ENCODE assay signal across 8 cellular contexts in the genomic region with DNA sequence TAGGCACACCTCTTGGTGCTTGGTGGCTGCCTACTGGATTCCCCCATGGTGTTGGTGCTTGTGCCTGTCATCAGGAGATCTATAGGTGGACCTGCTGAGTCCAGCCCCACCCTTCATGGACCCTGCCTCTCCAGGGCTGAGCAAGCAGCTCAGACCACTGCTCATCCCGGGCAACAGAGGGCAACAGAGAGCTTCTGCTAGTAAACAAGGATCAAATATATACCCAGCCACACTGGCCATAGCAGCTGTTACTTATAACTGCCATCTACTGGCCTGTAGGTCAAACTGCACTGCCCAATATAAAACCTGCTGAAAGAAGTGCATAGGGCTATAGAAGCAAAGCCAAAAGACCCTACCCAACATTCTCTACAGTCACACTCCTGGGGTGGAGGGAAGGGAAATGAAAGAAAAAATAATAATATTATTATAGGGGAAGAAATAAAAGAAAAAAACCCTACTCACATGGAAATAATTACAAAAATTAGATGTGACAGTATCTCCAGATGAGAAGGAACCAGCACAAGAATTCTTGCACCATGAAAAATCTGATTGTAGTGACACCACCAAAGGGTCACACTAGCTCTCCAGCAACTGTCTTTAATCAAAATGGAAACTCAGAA. TPM values are rescaled to one million over a fixed set of nuclear protein-coding genes. Genes with fewer than 3 reads are reported as not detected.
A peak's percentile ranks its signal among the peaks of the same experiment; 100 is the strongest.
DNase-seq lines count a peak whose midpoint lies in the region; TF ChIP-seq lines count a peak whose summit lies in the region.

No MANE protein-coding gene starts in this region.

- H3K79me2 ChIP-seq in Karpas-422 (ENCODE audit: low read length): no peaks in the 10 kb centered on the region

- no peak overlapping the region for H3K4me3 ChIP-seq in GM12875 (ENCODE audit: low read depth, low read length)
- H3K4me3 ChIP-seq in Karpas-422 (ENCODE audit: low read length): no peak overlapping the region

- no peaks in the 10 kb centered on the region for H3K4me1 ChIP-seq in Karpas-422 (ENCODE audit: low read length)

- no peak overlapping the region for H3K27ac Mint-ChIP-seq in brain

- H3K36me3 Mint-ChIP-seq in brain: no peaks in the 10 kb centered on the region

- H3K27ac ChIP-seq in Karpas-422 (ENCODE audit: low read length): no peak overlapping the region

- no peak overlapping the region for H3K4me2 ChIP-seq in Karpas-422 (ENCODE audit: low read depth, low read length, poor library complexity, severe bottlenecking)

- no peaks in the 10 kb centered on the region for H3K9me3 ChIP-seq in Karpas-422 (ENCODE audit: low read length)

- H3K36me3 ChIP-seq in Karpas-422 (ENCODE audit: insufficient read depth, low read length): no peaks in the 10 kb centered on the region

- H3K27me3 Mint-ChIP-seq in brain: peaks cover 23% of the 10 kb centered on the region

- no peaks in the 10 kb centered on the region for H3K4me1 Mint-ChIP-seq in brain

- no peaks in the 10 kb centered on the region for H3K27me3 ChIP-seq in Karpas-422 (ENCODE audit: low read length)

- no peaks in the 10 kb centered on the region for H3K9me2 ChIP-seq in Karpas-422 (replicated peaks; ENCODE audit: insufficient read depth, low read length)

- H3K9me3 Mint-ChIP-seq in brain: peaks cover 4 to 31% (median 21%) of the 10 kb centered on the region in 5 experiments

- no peak overlapping the region for H3K9ac ChIP-seq in Karpas-422 (ENCODE audit: low read length)

- TF ChIP-seq CTCF in GM12875 (IDR thresholded peaks at IDR 0.05; ENCODE audit: borderline replicate concordance, insufficient read depth, low read depth, low read length) (peak; percentile 86), brain (conservative IDR thresholded peaks at IDR 0.05) (peak; percentile 20 to 38)

- H4K20me1 ChIP-seq in Karpas-422 (ENCODE audit: insufficient read depth, low read depth, low read length): no peaks in the 10 kb centered on the region

- no peak overlapping the region for H3K4me3 Mint-ChIP-seq in brain

- DNase-seq in H4 (ENCODE audit: low spot score) (peak; percentile 59), Karpas-422 (peak; percentile 91), T-helper 2 cell (peak in 4 of 5 experiments; percentile 4 to 81 (median 34)), myocyte (ENCODE audit: low read depth) (peak; percentile 22), anterior cingulate cortex (lab: John Stamatoyannopoulos, UW) (no peak), NCI-H2029 treated with DMSO at 0.1 percent for 48 hours (lab: John Stamatoyannopoulos, UW) (no peak)

- H2AFZ ChIP-seq in Karpas-422 (ENCODE audit: low read length): no peak overlapping the region

RNA-seq across cellular contexts. Expression of a gene that starts 54.9 kb away (rescaled TPM):
- total RNA-seq in H4 (2014; rRNA removed; shearing (Covaris generic)): 8.5 and 9.3 TPM in 2 replicates
- 21.5 and 48.8 TPM in 2 replicates for total RNA-seq in Karpas-422 (2014; rRNA removed; shearing (Covaris generic); ENCODE audit: low replicate concordance)
- 7.4 TPM for polyA plus RNA-seq in brain (ENCODE audit: insufficient read depth, low read depth, low replicate concordance)
- total RNA-seq in myocyte: 41.4 and 47.2 TPM in 2 replicates
- 17.0 TPM for polyA plus RNA-seq in myocyte (2012)

Comparison
In these comparisons a context has a peak if more than half of its experiments do, and no peak if none do; other contexts are left out.
1. DNase-seq: peak in H4 (single experiment), Karpas-422 (single experiment), T-helper 2 cell (4 of 5) and myocyte (single experiment); none in anterior cingulate cortex (0 of 58) and NCI-H2029 treated with DMSO at 0.1 percent for 48 hours (single experiment).